ENCODE assay signal across 1 cellular context in genomic region chr7:12475362-12476063, GRCh38.
A peak's percentile ranks its signal among the peaks of the same experiment; 100 is the strongest.
TF ChIP-seq lines count a peak whose summit lies in the region.

No MANE protein-coding gene starts in this region.

TF ChIP-seq in K562, 482 proteins besides CTCF, POLR2A, EP300 and RAD21 (continued from another document and continues in another):
- TF ChIP-seq ZMIZ1 (IDR thresholded peaks at IDR 0.05; ENCODE audit: low read depth in 2 of 2, low read length in 2 of 2) (no peak), ESRRA (IDR thresholded peaks at IDR 0.05; ENCODE audit: borderline replicate concordance, low read depth) (no peak), ATF1 (CRISPR knock-in tag; IDR thresholded peaks at IDR 0.05) (no peak), ATF1 (tag; IDR thresholded peaks at IDR 0.05) (peak; percentile 78), SETDB1 (IDR thresholded peaks at IDR 0.05; ENCODE audit: low read length) (no peak), POU5F1 (IDR thresholded peaks at IDR 0.05; ENCODE audit: borderline replicate concordance, low read depth, low read length, partially characterized antibody) (no peak), ELK1 (CRISPR knock-in tag; IDR thresholded peaks at IDR 0.05) (no peak), FOXK1 (CRISPR knock-in tag; IDR thresholded peaks at IDR 0.05; ENCODE audit: borderline replicate concordance) (no peak), ZKSCAN1 (IDR thresholded peaks at IDR 0.05; ENCODE audit: low read depth, low read length) (no peak), ZNF589 (CRISPR knock-in tag; IDR thresholded peaks at IDR 0.05; ENCODE audit: low read depth) (no peak), ELK3 (CRISPR knock-in tag; IDR thresholded peaks at IDR 0.05) (no peak), POLR2B (IDR thresholded peaks at IDR 0.05; ENCODE audit: low read depth, partially characterized antibody) (no peak), NFIX (CRISPR knock-in tag; IDR thresholded peaks at IDR 0.05; ENCODE audit: low read depth) (no peak), FOXA3 (CRISPR knock-in tag; conservative IDR thresholded peaks at IDR 0.05 in 1 of 2, IDR thresholded peaks at IDR 0.05 in 1 of 2) (peak in 1 of 2 experiments; percentile 57; a peak in 1 of 4 replicates), RB1 (IDR thresholded peaks at IDR 0.05; ENCODE audit: low read depth) (no peak), ZNF395 (CRISPR knock-in tag; IDR thresholded peaks at IDR 0.05) (no peak), HNRNPK (IDR thresholded peaks at IDR 0.05; ENCODE audit: low read depth, low read length, poor library complexity, severe bottlenecking) (no peak), EHMT2 (IDR thresholded peaks at IDR 0.05) (0 out of 2 replicates have a peak, but pooled peaks have one; percentile 24), PKNOX1 (IDR thresholded peaks at IDR 0.05) (peak; percentile 79), DPF2 (IDR thresholded peaks at IDR 0.05) (peak; percentile 71; the same call in 1 of the 2 replicates), CTBP1 (IDR thresholded peaks at IDR 0.05; ENCODE audit: borderline replicate concordance) (peak; percentile 36; the same call in 1 of the 2 replicates), RCOR1 (IDR thresholded peaks at IDR 0.05; ENCODE audit: borderline replicate concordance in 1 of 2, low read depth in 2 of 2, low read length in 2 of 2) (0 out of 4 replicates have a peak, but pooled peaks of 1 of the 2 experiments have one; percentile 23), ZNF133 (CRISPR knock-in tag; IDR thresholded peaks at IDR 0.05) (no peak), NUFIP1 (IDR thresholded peaks at IDR 0.05; ENCODE audit: partially characterized antibody) (no peak), CEBPZ (IDR thresholded peaks at IDR 0.05; ENCODE audit: borderline replicate concordance, low read depth, low read length) (no peak), FOSL1 (tag; conservative IDR thresholded peaks at IDR 0.05) (0 out of 2 replicates have a peak, but pooled peaks have one; percentile 19), ZBTB49 (CRISPR knock-in tag; IDR thresholded peaks at IDR 0.05; ENCODE audit: borderline replicate concordance) (no peak), ZNF253 (CRISPR knock-in tag; conservative IDR thresholded peaks at IDR 0.05) (no peak), XRCC4 (IDR thresholded peaks at IDR 0.05; ENCODE audit: extremely low read depth, insufficient read depth, insufficient read length) (no peak), HSF4 (CRISPR knock-in tag; IDR thresholded peaks at IDR 0.05; ENCODE audit: borderline replicate concordance) (no peak), AFF1 (IDR thresholded peaks at IDR 0.05; ENCODE audit: low read depth in 1 of 2, partially characterized antibody in 2 of 2) (no peak), TAF7 (tag; IDR thresholded peaks at IDR 0.05) (no peak), THRB (CRISPR knock-in tag; conservative IDR thresholded peaks at IDR 0.05) (no peak), CBFB (CRISPR knock-in tag; IDR thresholded peaks at IDR 0.05) (no peak), ZNF165 (CRISPR knock-in tag; IDR thresholded peaks at IDR 0.05; ENCODE audit: borderline replicate concordance) (no peak), ZNF695 (CRISPR knock-in tag; IDR thresholded peaks at IDR 0.05) (no peak), USF1 (CRISPR knock-in tag; IDR thresholded peaks at IDR 0.05) (no peak), CREB1 (IDR thresholded peaks at IDR 0.05) (peak; percentile 53; the same call in 1 of the 2 replicates), CREB1 (CRISPR knock-in tag; IDR thresholded peaks at IDR 0.05) (no peak), CEBPB (tag; IDR thresholded peaks at IDR 0.05) (peak; percentile 74), ZNF780A (CRISPR knock-in tag; IDR thresholded peaks at IDR 0.05) (no peak), TGIF2 (CRISPR knock-in tag; IDR thresholded peaks at IDR 0.05) (no peak), ILK (tag; IDR thresholded peaks at IDR 0.05; ENCODE audit: borderline replicate concordance, low read depth) (no peak)
